Comparison of ENCODE assay signal across 1 cellular context in the genomic region with DNA sequence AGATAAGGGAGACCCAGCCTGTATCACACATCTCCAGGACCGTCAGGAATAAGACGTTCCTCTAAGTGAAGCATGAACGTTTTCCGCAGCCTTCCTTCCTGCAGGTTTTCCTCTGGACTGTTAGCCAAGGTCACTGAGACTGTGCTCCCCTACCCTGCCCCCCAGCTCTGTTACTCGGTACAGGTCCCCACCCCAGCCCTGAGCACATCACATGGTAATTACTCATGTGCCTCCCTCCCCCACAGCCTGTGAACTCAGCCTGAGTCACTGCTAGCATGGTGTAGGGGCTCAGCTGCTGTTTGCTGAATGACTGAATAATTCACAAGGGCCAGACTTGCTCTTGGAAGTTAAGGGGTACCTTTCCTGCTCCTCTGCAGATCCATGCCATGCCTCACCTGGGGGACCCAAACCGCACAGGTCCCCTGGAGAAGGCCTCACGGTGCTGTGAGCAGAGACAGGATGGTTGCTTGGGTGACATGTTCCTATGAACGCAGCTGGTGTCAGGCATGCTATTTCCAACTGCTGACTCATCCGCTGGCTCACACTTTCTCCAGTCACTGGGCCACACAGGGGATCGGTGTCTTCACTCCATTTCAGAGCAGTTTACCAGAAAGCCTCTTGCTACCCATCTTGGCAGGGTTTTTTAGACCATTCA.
TF ChIP-seq lines count a peak whose summit lies in the region.

No MANE protein-coding gene starts in this region.

TF ChIP-seq in K562, 482 proteins besides CTCF, POLR2A, EP300 and RAD21 (continued from another document and continues in another):
- TF ChIP-seq, protein P1, sequence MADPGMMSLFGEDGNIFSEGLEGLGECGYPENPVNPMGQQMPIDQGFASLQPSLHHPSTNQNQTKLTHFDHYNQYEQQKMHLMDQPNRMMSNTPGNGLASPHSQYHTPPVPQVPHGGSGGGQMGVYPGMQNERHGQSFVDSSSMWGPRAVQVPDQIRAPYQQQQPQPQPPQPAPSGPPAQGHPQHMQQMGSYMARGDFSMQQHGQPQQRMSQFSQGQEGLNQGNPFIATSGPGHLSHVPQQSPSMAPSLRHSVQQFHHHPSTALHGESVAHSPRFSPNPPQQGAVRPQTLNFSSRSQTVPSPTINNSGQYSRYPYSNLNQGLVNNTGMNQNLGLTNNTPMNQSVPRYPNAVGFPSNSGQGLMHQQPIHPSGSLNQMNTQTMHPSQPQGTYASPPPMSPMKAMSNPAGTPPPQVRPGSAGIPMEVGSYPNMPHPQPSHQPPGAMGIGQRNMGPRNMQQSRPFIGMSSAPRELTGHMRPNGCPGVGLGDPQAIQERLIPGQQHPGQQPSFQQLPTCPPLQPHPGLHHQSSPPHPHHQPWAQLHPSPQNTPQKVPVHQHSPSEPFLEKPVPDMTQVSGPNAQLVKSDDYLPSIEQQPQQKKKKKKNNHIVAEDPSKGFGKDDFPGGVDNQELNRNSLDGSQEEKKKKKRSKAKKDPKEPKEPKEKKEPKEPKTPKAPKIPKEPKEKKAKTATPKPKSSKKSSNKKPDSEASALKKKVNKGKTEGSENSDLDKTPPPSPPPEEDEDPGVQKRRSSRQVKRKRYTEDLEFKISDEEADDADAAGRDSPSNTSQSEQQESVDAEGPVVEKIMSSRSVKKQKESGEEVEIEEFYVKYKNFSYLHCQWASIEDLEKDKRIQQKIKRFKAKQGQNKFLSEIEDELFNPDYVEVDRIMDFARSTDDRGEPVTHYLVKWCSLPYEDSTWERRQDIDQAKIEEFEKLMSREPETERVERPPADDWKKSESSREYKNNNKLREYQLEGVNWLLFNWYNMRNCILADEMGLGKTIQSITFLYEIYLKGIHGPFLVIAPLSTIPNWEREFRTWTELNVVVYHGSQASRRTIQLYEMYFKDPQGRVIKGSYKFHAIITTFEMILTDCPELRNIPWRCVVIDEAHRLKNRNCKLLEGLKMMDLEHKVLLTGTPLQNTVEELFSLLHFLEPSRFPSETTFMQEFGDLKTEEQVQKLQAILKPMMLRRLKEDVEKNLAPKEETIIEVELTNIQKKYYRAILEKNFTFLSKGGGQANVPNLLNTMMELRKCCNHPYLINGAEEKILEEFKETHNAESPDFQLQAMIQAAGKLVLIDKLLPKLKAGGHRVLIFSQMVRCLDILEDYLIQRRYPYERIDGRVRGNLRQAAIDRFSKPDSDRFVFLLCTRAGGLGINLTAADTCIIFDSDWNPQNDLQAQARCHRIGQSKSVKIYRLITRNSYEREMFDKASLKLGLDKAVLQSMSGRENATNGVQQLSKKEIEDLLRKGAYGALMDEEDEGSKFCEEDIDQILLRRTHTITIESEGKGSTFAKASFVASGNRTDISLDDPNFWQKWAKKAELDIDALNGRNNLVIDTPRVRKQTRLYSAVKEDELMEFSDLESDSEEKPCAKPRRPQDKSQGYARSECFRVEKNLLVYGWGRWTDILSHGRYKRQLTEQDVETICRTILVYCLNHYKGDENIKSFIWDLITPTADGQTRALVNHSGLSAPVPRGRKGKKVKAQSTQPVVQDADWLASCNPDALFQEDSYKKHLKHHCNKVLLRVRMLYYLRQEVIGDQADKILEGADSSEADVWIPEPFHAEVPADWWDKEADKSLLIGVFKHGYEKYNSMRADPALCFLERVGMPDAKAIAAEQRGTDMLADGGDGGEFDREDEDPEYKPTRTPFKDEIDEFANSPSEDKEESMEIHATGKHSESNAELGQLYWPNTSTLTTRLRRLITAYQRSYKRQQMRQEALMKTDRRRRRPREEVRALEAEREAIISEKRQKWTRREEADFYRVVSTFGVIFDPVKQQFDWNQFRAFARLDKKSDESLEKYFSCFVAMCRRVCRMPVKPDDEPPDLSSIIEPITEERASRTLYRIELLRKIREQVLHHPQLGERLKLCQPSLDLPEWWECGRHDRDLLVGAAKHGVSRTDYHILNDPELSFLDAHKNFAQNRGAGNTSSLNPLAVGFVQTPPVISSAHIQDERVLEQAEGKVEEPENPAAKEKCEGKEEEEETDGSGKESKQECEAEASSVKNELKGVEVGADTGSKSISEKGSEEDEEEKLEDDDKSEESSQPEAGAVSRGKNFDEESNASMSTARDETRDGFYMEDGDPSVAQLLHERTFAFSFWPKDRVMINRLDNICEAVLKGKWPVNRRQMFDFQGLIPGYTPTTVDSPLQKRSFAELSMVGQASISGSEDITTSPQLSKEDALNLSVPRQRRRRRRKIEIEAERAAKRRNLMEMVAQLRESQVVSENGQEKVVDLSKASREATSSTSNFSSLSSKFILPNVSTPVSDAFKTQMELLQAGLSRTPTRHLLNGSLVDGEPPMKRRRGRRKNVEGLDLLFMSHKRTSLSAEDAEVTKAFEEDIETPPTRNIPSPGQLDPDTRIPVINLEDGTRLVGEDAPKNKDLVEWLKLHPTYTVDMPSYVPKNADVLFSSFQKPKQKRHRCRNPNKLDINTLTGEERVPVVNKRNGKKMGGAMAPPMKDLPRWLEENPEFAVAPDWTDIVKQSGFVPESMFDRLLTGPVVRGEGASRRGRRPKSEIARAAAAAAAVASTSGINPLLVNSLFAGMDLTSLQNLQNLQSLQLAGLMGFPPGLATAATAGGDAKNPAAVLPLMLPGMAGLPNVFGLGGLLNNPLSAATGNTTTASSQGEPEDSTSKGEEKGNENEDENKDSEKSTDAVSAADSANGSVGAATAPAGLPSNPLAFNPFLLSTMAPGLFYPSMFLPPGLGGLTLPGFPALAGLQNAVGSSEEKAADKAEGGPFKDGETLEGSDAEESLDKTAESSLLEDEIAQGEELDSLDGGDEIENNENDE (IDR thresholded peaks at IDR 0.05; ENCODE audit: low read depth, low read length) = no peak
- TF ChIP-seq, protein P2, sequence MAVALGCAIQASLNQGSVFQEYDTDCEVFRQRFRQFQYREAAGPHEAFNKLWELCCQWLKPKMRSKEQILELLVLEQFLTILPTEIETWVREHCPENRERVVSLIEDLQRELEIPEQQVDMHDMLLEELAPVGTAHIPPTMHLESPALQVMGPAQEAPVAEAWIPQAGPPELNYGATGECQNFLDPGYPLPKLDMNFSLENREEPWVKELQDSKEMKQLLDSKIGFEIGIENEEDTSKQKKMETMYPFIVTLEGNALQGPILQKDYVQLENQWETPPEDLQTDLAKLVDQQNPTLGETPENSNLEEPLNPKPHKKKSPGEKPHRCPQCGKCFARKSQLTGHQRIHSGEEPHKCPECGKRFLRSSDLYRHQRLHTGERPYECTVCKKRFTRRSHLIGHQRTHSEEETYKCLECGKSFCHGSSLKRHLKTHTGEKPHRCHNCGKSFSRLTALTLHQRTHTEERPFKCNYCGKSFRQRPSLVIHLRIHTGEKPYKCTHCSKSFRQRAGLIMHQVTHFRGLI (CRISPR knock-in tag; IDR thresholded peaks at IDR 0.05) = no peak
- TF ChIP-seq, protein P3, sequence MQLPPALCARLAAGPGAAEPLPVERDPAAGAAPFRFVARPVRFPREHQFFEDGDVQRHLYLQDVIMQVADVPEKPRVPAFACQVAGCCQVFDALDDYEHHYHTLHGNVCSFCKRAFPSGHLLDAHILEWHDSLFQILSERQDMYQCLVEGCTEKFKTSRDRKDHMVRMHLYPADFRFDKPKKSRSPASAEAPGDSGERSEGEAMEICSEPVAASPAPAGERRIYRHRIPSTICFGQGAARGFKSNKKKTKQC (CRISPR knock-in tag; IDR thresholded peaks at IDR 0.05) = no peak
- no peak for TF ChIP-seq ZNF3 (CRISPR knock-in tag; IDR thresholded peaks at IDR 0.05)
- TF ChIP-seq GTF2A2 (tag; IDR thresholded peaks at IDR 0.05) = no peak
- TF ChIP-seq ZNF165 (CRISPR knock-in tag; IDR thresholded peaks at IDR 0.05; ENCODE audit: borderline replicate concordance) = no peak; the same call in 1 of the 2 replicates
- no peak for TF ChIP-seq ZFP30 (CRISPR knock-in tag; IDR thresholded peaks at IDR 0.05; ENCODE audit: borderline replicate concordance)
- TF ChIP-seq POLR2AphosphoS5 (IDR thresholded peaks at IDR 0.05; ENCODE audit: control insufficient read depth, insufficient read depth, low read depth, low read length) = no peak
- no peak for TF ChIP-seq ELF2 (CRISPR knock-in tag; IDR thresholded peaks at IDR 0.05)
- TF ChIP-seq ARID1B (IDR thresholded peaks at IDR 0.05) = peak; percentile 89
- TF ChIP-seq MYBL2 (IDR thresholded peaks at IDR 0.05; ENCODE audit: low read depth) = no peak
- no peak for TF ChIP-seq MYBL2 (CRISPR knock-in tag; IDR thresholded peaks at IDR 0.05; ENCODE audit: borderline replicate concordance)
- TF ChIP-seq, protein P4, sequence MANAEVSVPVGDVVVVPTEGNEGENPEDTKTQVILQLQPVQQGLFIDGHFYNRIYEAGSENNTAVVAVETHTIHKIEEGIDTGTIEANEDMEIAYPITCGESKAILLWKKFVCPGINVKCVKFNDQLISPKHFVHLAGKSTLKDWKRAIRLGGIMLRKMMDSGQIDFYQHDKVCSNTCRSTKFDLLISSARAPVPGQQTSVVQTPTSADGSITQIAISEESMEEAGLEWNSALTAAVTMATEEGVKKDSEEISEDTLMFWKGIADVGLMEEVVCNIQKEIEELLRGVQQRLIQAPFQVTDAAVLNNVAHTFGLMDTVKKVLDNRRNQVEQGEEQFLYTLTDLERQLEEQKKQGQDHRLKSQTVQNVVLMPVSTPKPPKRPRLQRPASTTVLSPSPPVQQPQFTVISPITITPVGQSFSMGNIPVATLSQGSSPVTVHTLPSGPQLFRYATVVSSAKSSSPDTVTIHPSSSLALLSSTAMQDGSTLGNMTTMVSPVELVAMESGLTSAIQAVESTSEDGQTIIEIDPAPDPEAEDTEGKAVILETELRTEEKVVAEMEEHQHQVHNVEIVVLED (CRISPR knock-in tag; IDR thresholded peaks at IDR 0.05) = no peak
- TF ChIP-seq, protein P5, sequence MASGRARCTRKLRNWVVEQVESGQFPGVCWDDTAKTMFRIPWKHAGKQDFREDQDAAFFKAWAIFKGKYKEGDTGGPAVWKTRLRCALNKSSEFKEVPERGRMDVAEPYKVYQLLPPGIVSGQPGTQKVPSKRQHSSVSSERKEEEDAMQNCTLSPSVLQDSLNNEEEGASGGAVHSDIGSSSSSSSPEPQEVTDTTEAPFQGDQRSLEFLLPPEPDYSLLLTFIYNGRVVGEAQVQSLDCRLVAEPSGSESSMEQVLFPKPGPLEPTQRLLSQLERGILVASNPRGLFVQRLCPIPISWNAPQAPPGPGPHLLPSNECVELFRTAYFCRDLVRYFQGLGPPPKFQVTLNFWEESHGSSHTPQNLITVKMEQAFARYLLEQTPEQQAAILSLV (tag; IDR thresholded peaks at IDR 0.05) = no peak
- no peak for TF ChIP-seq TCF7L2 (IDR thresholded peaks at IDR 0.05; ENCODE audit: low read depth, low read length)
- TF ChIP-seq FOXJ3 (CRISPR knock-in tag; IDR thresholded peaks at IDR 0.05) = no peak
- no peak for TF ChIP-seq ADNP (tag; IDR thresholded peaks at IDR 0.05)
- no peak for TF ChIP-seq TBP (optimal IDR thresholded peaks at IDR 0.05; ENCODE audit: low read depth, low read length)
- TF ChIP-seq, protein P6, sequence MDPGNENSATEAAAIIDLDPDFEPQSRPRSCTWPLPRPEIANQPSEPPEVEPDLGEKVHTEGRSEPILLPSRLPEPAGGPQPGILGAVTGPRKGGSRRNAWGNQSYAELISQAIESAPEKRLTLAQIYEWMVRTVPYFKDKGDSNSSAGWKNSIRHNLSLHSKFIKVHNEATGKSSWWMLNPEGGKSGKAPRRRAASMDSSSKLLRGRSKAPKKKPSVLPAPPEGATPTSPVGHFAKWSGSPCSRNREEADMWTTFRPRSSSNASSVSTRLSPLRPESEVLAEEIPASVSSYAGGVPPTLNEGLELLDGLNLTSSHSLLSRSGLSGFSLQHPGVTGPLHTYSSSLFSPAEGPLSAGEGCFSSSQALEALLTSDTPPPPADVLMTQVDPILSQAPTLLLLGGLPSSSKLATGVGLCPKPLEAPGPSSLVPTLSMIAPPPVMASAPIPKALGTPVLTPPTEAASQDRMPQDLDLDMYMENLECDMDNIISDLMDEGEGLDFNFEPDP (CRISPR knock-in tag; IDR thresholded peaks at IDR 0.05) = no peak
- peak; percentile 91 for TF ChIP-seq ATF7 (IDR thresholded peaks at IDR 0.05)
- TF ChIP-seq GATAD2B (IDR thresholded peaks at IDR 0.05; ENCODE audit: borderline replicate concordance) = no peak
- no peak for TF ChIP-seq SREBF1 (IDR thresholded peaks at IDR 0.05; ENCODE audit: borderline replicate concordance, low read depth, low read length)
- TF ChIP-seq, protein P7, sequence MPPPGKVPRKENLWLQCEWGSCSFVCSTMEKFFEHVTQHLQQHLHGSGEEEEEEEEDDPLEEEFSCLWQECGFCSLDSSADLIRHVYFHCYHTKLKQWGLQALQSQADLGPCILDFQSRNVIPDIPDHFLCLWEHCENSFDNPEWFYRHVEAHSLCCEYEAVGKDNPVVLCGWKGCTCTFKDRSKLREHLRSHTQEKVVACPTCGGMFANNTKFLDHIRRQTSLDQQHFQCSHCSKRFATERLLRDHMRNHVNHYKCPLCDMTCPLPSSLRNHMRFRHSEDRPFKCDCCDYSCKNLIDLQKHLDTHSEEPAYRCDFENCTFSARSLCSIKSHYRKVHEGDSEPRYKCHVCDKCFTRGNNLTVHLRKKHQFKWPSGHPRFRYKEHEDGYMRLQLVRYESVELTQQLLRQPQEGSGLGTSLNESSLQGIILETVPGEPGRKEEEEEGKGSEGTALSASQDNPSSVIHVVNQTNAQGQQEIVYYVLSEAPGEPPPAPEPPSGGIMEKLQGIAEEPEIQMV (tag; conservative IDR thresholded peaks at IDR 0.05; ENCODE audit: low read depth) = no peak
- TF ChIP-seq, protein P8, sequence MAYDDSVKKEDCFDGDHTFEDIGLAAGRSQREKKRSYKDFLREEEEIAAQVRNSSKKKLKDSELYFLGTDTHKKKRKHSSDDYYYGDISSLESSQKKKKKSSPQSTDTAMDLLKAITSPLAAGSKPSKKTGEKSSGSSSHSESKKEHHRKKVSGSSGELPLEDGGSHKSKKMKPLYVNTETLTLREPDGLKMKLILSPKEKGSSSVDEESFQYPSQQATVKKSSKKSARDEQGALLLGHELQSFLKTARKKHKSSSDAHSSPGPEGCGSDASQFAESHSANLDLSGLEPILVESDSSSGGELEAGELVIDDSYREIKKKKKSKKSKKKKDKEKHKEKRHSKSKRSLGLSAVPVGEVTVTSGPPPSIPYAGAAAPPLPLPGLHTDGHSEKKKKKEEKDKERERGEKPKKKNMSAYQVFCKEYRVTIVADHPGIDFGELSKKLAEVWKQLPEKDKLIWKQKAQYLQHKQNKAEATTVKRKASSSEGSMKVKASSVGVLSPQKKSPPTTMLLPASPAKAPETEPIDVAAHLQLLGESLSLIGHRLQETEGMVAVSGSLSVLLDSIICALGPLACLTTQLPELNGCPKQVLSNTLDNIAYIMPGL (CRISPR knock-in tag; IDR thresholded peaks at IDR 0.05) = no peak
- TF ChIP-seq, protein P9, sequence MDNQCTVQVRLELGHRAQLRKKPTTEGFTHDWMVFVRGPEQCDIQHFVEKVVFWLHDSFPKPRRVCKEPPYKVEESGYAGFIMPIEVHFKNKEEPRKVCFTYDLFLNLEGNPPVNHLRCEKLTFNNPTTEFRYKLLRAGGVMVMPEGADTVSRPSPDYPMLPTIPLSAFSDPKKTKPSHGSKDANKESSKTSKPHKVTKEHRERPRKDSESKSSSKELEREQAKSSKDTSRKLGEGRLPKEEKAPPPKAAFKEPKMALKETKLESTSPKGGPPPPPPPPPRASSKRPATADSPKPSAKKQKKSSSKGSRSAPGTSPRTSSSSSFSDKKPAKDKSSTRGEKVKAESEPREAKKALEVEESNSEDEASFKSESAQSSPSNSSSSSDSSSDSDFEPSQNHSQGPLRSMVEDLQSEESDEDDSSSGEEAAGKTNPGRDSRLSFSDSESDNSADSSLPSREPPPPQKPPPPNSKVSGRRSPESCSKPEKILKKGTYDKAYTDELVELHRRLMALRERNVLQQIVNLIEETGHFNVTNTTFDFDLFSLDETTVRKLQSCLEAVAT (IDR thresholded peaks at IDR 0.05) = no peak
- TF ChIP-seq ZNF644 (tag; IDR thresholded peaks at IDR 0.05; ENCODE audit: low read depth) = 0 out of 2 replicates have a peak, but pooled peaks have one; percentile 27
- TF ChIP-seq, protein P10, sequence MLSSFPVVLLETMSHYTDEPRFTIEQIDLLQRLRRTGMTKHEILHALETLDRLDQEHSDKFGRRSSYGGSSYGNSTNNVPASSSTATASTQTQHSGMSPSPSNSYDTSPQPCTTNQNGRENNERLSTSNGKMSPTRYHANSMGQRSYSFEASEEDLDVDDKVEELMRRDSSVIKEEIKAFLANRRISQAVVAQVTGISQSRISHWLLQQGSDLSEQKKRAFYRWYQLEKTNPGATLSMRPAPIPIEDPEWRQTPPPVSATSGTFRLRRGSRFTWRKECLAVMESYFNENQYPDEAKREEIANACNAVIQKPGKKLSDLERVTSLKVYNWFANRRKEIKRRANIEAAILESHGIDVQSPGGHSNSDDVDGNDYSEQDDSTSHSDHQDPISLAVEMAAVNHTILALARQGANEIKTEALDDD (IDR thresholded peaks at IDR 0.05) = no peak
